Comparison of ENCODE assay signal across 7 cellular contexts in the genomic region with DNA sequence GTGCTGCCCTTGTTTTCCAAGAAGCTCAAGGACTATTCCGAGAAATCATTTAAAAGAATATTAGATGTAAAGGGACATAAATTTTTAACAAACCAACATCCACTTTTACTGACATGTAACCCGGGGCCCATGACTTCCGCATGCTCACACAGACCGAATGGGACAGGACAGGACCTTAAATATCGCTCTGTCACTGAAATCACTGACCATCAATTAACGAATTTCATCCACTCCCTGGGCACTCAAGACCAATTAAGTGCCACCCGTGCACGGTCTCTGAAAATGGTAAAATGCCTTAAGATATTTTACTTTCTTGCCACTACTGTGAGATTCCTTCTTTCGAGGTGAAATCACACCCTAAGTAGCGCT. TPM values are rescaled to one million over a fixed set of nuclear protein-coding genes. Genes with fewer than 3 reads are reported as not detected.
A peak's percentile ranks its signal among the peaks of the same experiment; 100 is the strongest.
DNase-seq lines count a peak whose midpoint lies in the region; ATAC-seq and TF ChIP-seq lines count a peak whose summit lies in the region.

No MANE protein-coding gene starts in this region.

- DNase-seq in left ventricle myocardium inferior (no peak), omental fat pad (ENCODE audit: low spot score) (no peak), NCI-H187 treated with DMSO at 0.1 percent for 48 hours (lab: John Stamatoyannopoulos, UW) (no peak)

- H3K27me3 ChIP-seq in left ventricle myocardium inferior (ENCODE audit: low read depth) (no peaks in the 10 kb centered on the region), skeletal muscle tissue (ENCODE audit: control insufficient read depth in 3 of 3, insufficient read depth in 3 of 3, low read length in 3 of 3) (no peaks in the 10 kb centered on the region)

- peaks cover 14% of the 10 kb centered on the region for H3K4me1 ChIP-seq in left ventricle myocardium inferior
- H3K4me1 ChIP-seq in skeletal muscle tissue (ENCODE audit: control insufficient read depth in 3 of 3, insufficient read depth in 3 of 3, low read length in 3 of 3): peaks cover 8 to 13% (median 10%) of the 10 kb centered on the region in 3 donors

- peak; percentile 48 for ATAC-seq in GM19043 (IDR thresholded peaks at IDR 0.05; ENCODE audit: low read depth, unreplicated experiment)
- peak; percentile 34 for ATAC-seq in HG02884 (IDR thresholded peaks at IDR 0.05; ENCODE audit: unreplicated experiment)
- ATAC-seq in omental fat pad (ENCODE audit: low FRiP score): no peak

- H3K9me3 ChIP-seq in left ventricle myocardium inferior (replicated peaks) (no peaks in the 10 kb centered on the region), skeletal muscle tissue (ENCODE audit: control insufficient read depth in 3 of 3, low read length in 3 of 3) (no peaks in the 10 kb centered on the region)

- TF ChIP-seq CTCF in WI38 (IDR thresholded peaks at IDR 0.05; ENCODE audit: low read depth, low read length) (no peak), left ventricle myocardium inferior (IDR thresholded peaks at IDR 0.05; ENCODE audit: borderline replicate concordance) (no peak), omental fat pad (IDR thresholded peaks at IDR 0.05) (no peak)

- H3K9ac ChIP-seq in skeletal muscle tissue (ENCODE audit: low read depth in 1 of 3, low read length in 3 of 3): peak overlapping the region; percentile 93 to 94 (median 94)

- intact Hi-C loops in left ventricle myocardium inferior (cut with micrococcal nuclease): no loop called here

- peak overlapping the region; percentile 73 for H3K4me3 ChIP-seq in WI38 (ENCODE audit: low read depth, low read length)
- H3K4me3 ChIP-seq in left ventricle myocardium inferior: peak overlapping the region; percentile 80
- peak overlapping the region; percentile 90 to 98 (median 95) for H3K4me3 ChIP-seq in skeletal muscle tissue (ENCODE audit: low read length in 3 of 3)

- H3K27ac ChIP-seq in left ventricle myocardium inferior (replicated peaks) (peak overlapping the region; percentile 92), skeletal muscle tissue (ENCODE audit: low read depth, low read length) (peak overlapping the region; percentile 91)

- peaks cover 2% of the 10 kb centered on the region for H3K36me3 ChIP-seq in left ventricle myocardium inferior
- peaks cover 0 to 4% (median 0%) of the 10 kb centered on the region in 3 donors for H3K36me3 ChIP-seq in skeletal muscle tissue (ENCODE audit: control insufficient read depth in 3 of 3, insufficient read depth in 3 of 3, low read length in 3 of 3)

RNA-seq across cellular contexts. Expression of a gene that starts 0.5 kb away (rescaled TPM):
- total RNA-seq in left ventricle myocardium inferior (13.6 TPM), skeletal muscle tissue (11.0 TPM), omental fat pad (10 to 100 TPM in 1 of 4 donors, 1 to 10 TPM in 3; 3.5 to 14.3 (median 5.8) TPM)
